8 cellular contexts compared by ENCODE assay signal in genomic region chr4:109816082-109816442, GRCh38. TPM values are rescaled to one million over a fixed set of nuclear protein-coding genes. Genes with fewer than 3 reads are reported as not detected.
A peak's percentile ranks its signal among the peaks of the same experiment; 100 is the strongest.
DNase-seq lines count a peak whose midpoint lies in the region; ATAC-seq and TF ChIP-seq lines count a peak whose summit lies in the region.

No MANE protein-coding gene starts in this region.

- H3K4me1 Mint-ChIP-seq in Caco-2 (ENCODE audit: low read depth, unreplicated experiment): peaks cover 21% of the 10 kb centered on the region

- 0 to 1% (median 0%) methylated on average over 16 to 19 of the region's 19 CpGs for WGBS in adrenal gland, 4 donors

- H3K36me3 Mint-ChIP-seq in Caco-2 (ENCODE audit: insufficient read depth, unreplicated experiment): peaks cover 48% of the 10 kb centered on the region

- no peak for TF ChIP-seq POLR2A in adrenal gland (IDR thresholded peaks at IDR 0.05)

- H3K27me3 ChIP-seq in Caco-2 (replicated peaks; ENCODE audit: control insufficient read depth, insufficient read depth, low read length): no peaks in the 10 kb centered on the region
- H3K27me3 ChIP-seq in adrenal gland: no peaks in the 10 kb centered on the region

- H3K27ac ChIP-seq in SK-N-MC (no peak overlapping the region), adrenal gland (peak overlapping the region in 2 of 5 donors; percentile 83 to 89)

- peak overlapping the region; percentile 90 for H3K4me3 Mint-ChIP-seq in Caco-2 (ENCODE audit: unreplicated experiment)

- H3K9ac ChIP-seq in SK-N-MC (ENCODE audit: insufficient read length): peak overlapping the region; percentile 93

- no peaks in the 10 kb centered on the region for H3K9me3 Mint-ChIP-seq in Caco-2 (ENCODE audit: unreplicated experiment)

- H3K27me3 Mint-ChIP-seq in Caco-2 (ENCODE audit: insufficient read depth, unreplicated experiment): peaks cover 2% of the 10 kb centered on the region

- BruUV-seq in Caco-2 (replicated peaks; lab: Mats Ljungman, UMichigan): no TSS peak

- H3K9me3 ChIP-seq in Caco-2: no peaks in the 10 kb centered on the region
- no peaks in the 10 kb centered on the region for H3K9me3 ChIP-seq in SK-N-MC (ENCODE audit: low read depth, low read length)
- H3K9me3 ChIP-seq in adrenal gland (replicated peaks in 1 of 3): no peaks in the 10 kb centered on the region

- DNase-seq in Caco-2: peak in 1 of 2 experiments; percentile 32
- DNase-seq in SK-N-MC (ENCODE audit: low read depth, low spot score): no peak
- peak in 2 of 7 donors; percentile 8 to 15 for DNase-seq in adrenal gland
- DNase-seq in left colon: peak in 1 of 2 donors; percentile 47
- peak; percentile 32 to 39 (median 33) for DNase-seq in stimulated activated CD4-positive, alpha-beta T cell treated with anti-CD3 and anti-CD28 coated beads, TNF-alpha, amount 100 ng/mL, for 4 hours (ENCODE audit: low read depth in 3 of 3)
- DNase-seq in COR-L47 (lab: John Stamatoyannopoulos, UW): no peak

- peak overlapping the region; percentile 97 for H3K27ac Mint-ChIP-seq in Caco-2 (ENCODE audit: unreplicated experiment)

- TF ChIP-seq CTCF in Caco-2 (IDR thresholded peaks at IDR 0.05; ENCODE audit: insufficient read depth in 1 of 2, low read depth in 1 of 2, low read length in 1 of 2, severe bottlenecking in 1 of 2, unreplicated experiment in 1 of 2) (no peak), adrenal gland (IDR thresholded peaks at IDR 0.05) (no peak)

- intact Hi-C loops in Caco-2 (cut with micrococcal nuclease; ENCODE audit: unreplicated experiment): loop anchor here (5.0 kb wide), 2 partner anchors 114 to 384 kb away; partner anchors contain the start of genes CASP6 and SEC24B
- intact Hi-C loops in adrenal gland (cut with DNase I): loop anchor here in 1 of 2 donors (5.0 kb wide), 1 partner anchor 114 kb away; the partner anchor contains the start of gene CASP6
- intact Hi-C loops in left colon (cut with DNase I, micrococcal nuclease): loop anchor here in 1 of 2 donors (10.0 kb wide), 1 partner anchor 111 kb away; the partner anchor contains the start of gene CASP6

- peak; percentile 17 for ATAC-seq in left colon
- ATAC-seq in GM19463 (IDR thresholded peaks at IDR 0.05; ENCODE audit: unreplicated experiment): no peak
- no peak for ATAC-seq in HG03135 (IDR thresholded peaks at IDR 0.05; ENCODE audit: unreplicated experiment)

- CTCF ChIA-PET in Caco-2 (lab: Charles Lee): no interaction called here

- POLR2A ChIA-PET in Caco-2 (lab: Charles Lee): no interaction called here

- H3K4me3 ChIP-seq in Caco-2 (ENCODE audit: low read depth, low read length): peak overlapping the region; percentile 88
- peak overlapping the region; percentile 97 for H3K4me3 ChIP-seq in SK-N-MC
- H3K4me3 ChIP-seq in adrenal gland: peak overlapping the region; percentile 68 to 88 (median 81)

- H3K36me3 ChIP-seq in Caco-2 (ENCODE audit: control insufficient read depth, insufficient read depth, low read length): no peaks in the 10 kb centered on the region
- peaks cover 43% of the 10 kb centered on the region for H3K36me3 ChIP-seq in SK-N-MC (ENCODE audit: insufficient read depth, low read length)
- peaks cover 0 to 20% of the 10 kb centered on the region in 2 donors for H3K36me3 ChIP-seq in adrenal gland (replicated peaks in 1 of 2)

- H3K4me1 ChIP-seq in Caco-2: no peaks in the 10 kb centered on the region; the same call in 1 of the 2 replicates
- H3K4me1 ChIP-seq in adrenal gland (replicated peaks in 1 of 2): peaks cover 10 to 20% of the 10 kb centered on the region in 2 donors

RNA-seq across cellular contexts. Expression of gene GAR1, which starts 0.5 kb away (rescaled TPM):
- total RNA-seq in Caco-2 (2022) (30.8 and 31.6 TPM in 2 replicates), adrenal gland (10 to 100 TPM in 4 of 8 donors, 1 to 10 TPM in 3, under 1 TPM in 1; 0.97 to 19.3 (median 11.6) TPM), left colon (10 to 100 TPM; 12.8 to 17.0 TPM)
- 10 to 100 TPM; 21.7 to 31.6 (median 29.1) TPM for polyA plus RNA-seq in adrenal gland

RNA-seq across cellular contexts. Expression of gene RRH, which starts 11.7 kb away (rescaled TPM):
- total RNA-seq in Caco-2 (2022) (0.34 and 0.37 TPM in 2 replicates), adrenal gland (under 1 TPM in 3 of 8 donors, not detected in 5; 0.23 to 0.49 (median 0.31) TPM), left colon (not detected)
- under 1 TPM; 0.17 to 0.46 (median 0.24) TPM for polyA plus RNA-seq in adrenal gland

RNA-seq across cellular contexts. Expression of gene CFI, which starts 14.3 kb away (rescaled TPM):
- total RNA-seq in Caco-2 (2022): 0.19 TPM in 1 of 2 replicates, not detected in the other
- 100 to 1,000 TPM in 3 of 8 donors, 10 to 100 TPM in 5; 56.6 to 219 (median 90.3) TPM for total RNA-seq in adrenal gland
- polyA plus RNA-seq in adrenal gland: 10 to 100 TPM; 46.2 to 58.6 (median 47.0) TPM
- 1 to 10 TPM; 3.4 to 4.0 TPM for total RNA-seq in left colon

RNA-seq across cellular contexts. Expression of gene LRIT3, which starts 31.8 kb away (rescaled TPM):
- 0.34 and 0.35 TPM in 2 replicates for total RNA-seq in Caco-2 (2022)
- under 1 TPM in 6 of 8 donors, not detected in 2; 0.11 to 0.85 (median 0.15) TPM for total RNA-seq in adrenal gland
- polyA plus RNA-seq in adrenal gland: under 1 TPM; 0.07 to 0.72 (median 0.37) TPM
- total RNA-seq in left colon: under 1 TPM in 1 of 2 donors, not detected in 1; 0.08 TPM

Comparison
In these comparisons a context has a peak if more than half of its experiments do, and no peak if none do; other contexts are left out.
1. DNase-seq: peak in stimulated activated CD4-positive, alpha-beta T cell treated with anti-CD3 and anti-CD28 coated beads, TNF-alpha, amount 100 ng/mL, for 4 hours (3 of 3); none in SK-N-MC (single experiment) and COR-L47 (single experiment).
2. RNA of gene CFI, which starts 14.3 kb away (total RNA-seq): 56.6 to 219 TPM in adrenal gland; 3.4 to 4.0 TPM in left colon and 0.19 TPM in Caco-2; every median in the first group is over 10 times any median in the second.
3. Peak in every context shown above with its lines, with median percentiles within 50 percentile points of each other: H3K4me3 ChIP-seq.